In genomic region chr16:3259829-3260228, GRCh38 we compare ENCODE assay signal across 16 cellular contexts. TPM values are rescaled to one million over a fixed set of nuclear protein-coding genes. Genes with fewer than 3 reads are reported as not detected.
"Had no signal": no experiment of that assay in that cellular context is flagged by ENCODE, and none has a peak within 500 bp of the region (broad histone marks: within the 10 kb centered on the region; RNA-seq: fewer than 3 reads in every experiment).

No MANE protein-coding gene starts in this region.

- H3K4me1 ChIP-seq: neural progenitor cell had no signal

- H2AFZ ChIP-seq: neural progenitor cell had no signal

- H3K4me3 ChIP-seq: neural progenitor cell, thoracic aorta had no signal

- H3K9ac ChIP-seq: neural progenitor cell had no signal

- H3K9me3 ChIP-seq: thoracic aorta had no signal

- DNase-seq: activated CD4-positive, alpha-beta memory T cell treated with anti-CD3 and anti-CD28 coated beads, Interleukin-2, amount 10 ng/mL, durations not matched to agents 7 days and 5 days; activated CD4-positive, alpha-beta T cell treated with anti-CD3 and anti-CD28 coated beads for 36 hours; activated naive CD8-positive, alpha-beta T cell treated with anti-CD3 and anti-CD28 coated beads, Interleukin-2, amount 10 ng/mL, durations not matched to agents 7 days and 5 days; activated T-cell treated with anti-CD3 and anti-CD28 coated beads, Interleukin-2, amount 50 U/mL, for 72 hours; retina; stimulated activated CD4-positive, alpha-beta T cell treated with anti-CD3 and anti-CD28 coated beads, Interleukin-4, amount 100 ng/mL, for 4 hours; stimulated activated naive CD8-positive, alpha-beta T cell treated with anti-CD3 and anti-CD28 coated beads, Interleukin-15, amount 100 ng/mL, for 72 hours; T1000 had no signal

- H3K36me3 ChIP-seq: neural progenitor cell, thoracic aorta had no signal

- FAIRE-seq: colon, endothelial cell of umbilical vein, frontal cortex, urothelium cell line had no signal

- H3K4me2 ChIP-seq: neural progenitor cell had no signal

- H3K27ac ChIP-seq: neural progenitor cell, thoracic aorta, VCaP had no signal

RNA-seq across cellular contexts. Expression of gene MEFV, which starts 3.4 kb away (rescaled TPM):
- total RNA-seq: endothelial cell of umbilical vein, mesothelial cell of epicardium had no signal
- polyA plus RNA-seq: endothelial cell of umbilical vein had no signal
